8 cellular contexts compared by ENCODE assay signal in genomic region chr10:95229724-95230627, GRCh38. TPM values are rescaled to one million over a fixed set of nuclear protein-coding genes. Genes with fewer than 3 reads are reported as not detected.
DNase-seq lines count a peak whose midpoint lies in the region; ATAC-seq, FAIRE-seq and TF ChIP-seq lines count a peak whose summit lies in the region.

No MANE protein-coding gene starts in this region.

- peak overlapping the region; percentile 41 for H3K27ac ChIP-seq in left ventricle myocardium inferior (replicated peaks)
- H3K27ac ChIP-seq in GM12878 (ENCODE audit: control insufficient read depth, insufficient read depth) = peak overlapping the region; percentile 71
- H3K27ac ChIP-seq in aorta (ENCODE audit: low read depth in 1 of 2, low read length in 2 of 2) = no peak overlapping the region

- 53% methylated on average over 10 of the region's 10 CpGs for WGBS in GM12878 (ENCODE audit: insufficient coverage, insufficient replicate concordance, low lambda C conversion rate, missing lambda C conversion rate)
- WGBS in aorta, 2 donors = 55 to 56% methylated on average over 10 of the region's 10 CpGs

- no peaks in the 10 kb centered on the region for H4K20me1 ChIP-seq in GM12878 (ENCODE audit: control insufficient read depth, insufficient read depth)

- SMC1A ChIA-PET in GM12878 (lab: Charles Lee; ENCODE audit: uncharacterized antibody, unreplicated experiment) = interaction anchor here (1.4 kb wide), 1 partner anchor 17 kb away, joined by 4 read pairs; no protein-coding TSS in a partner anchor

- peaks cover 19% of the 10 kb centered on the region for H3K36me3 ChIP-seq in left ventricle myocardium inferior
- H3K36me3 ChIP-seq in GM12878 (ENCODE audit: control insufficient read depth in 2 of 2, insufficient read depth in 2 of 2, low read length in 1 of 2) = peaks cover 7 to 9% of the 10 kb centered on the region in 2 experiments
- H3K36me3 ChIP-seq in aorta (ENCODE audit: control insufficient read depth in 1 of 2, insufficient read depth in 2 of 2, low read length in 1 of 2) = peaks cover 0 to 7% of the 10 kb centered on the region in 2 donors

- H2AFZ ChIP-seq in GM12878 (ENCODE audit: control insufficient read depth, low read depth, low read length) = peak overlapping the region; percentile 99

- in situ Hi-C loops in GM12878 (cut with MboI) = no loop called here

- POLR2A ChIA-PET in GM12878 (lab: Charles Lee) = no interaction called here

- H3K9ac ChIP-seq in GM12878 (ENCODE audit: control insufficient read depth, insufficient read depth, low read length) = peak overlapping the region; percentile 76

- no TSS peak for BruUV-seq in GM12878 (replicated peaks; lab: Mats Ljungman, UMichigan)

- peak overlapping the region; percentile 71 for H3K4me3 ChIP-seq in left ventricle myocardium inferior
- peak overlapping the region; percentile 69; the same call in 1 of the 2 replicates for H3K4me3 ChIP-seq in GM12878
- no peak overlapping the region for H3K4me3 ChIP-seq in aorta (ENCODE audit: low read length in 2 of 2)

- TF ChIP-seq RAD21 in GM12878 (IDR thresholded peaks at IDR 0.05; ENCODE audit: insufficient read depth, low read depth, low read length) = no peak

- peak overlapping the region; percentile 99 for H3K4me2 ChIP-seq in GM12878 (ENCODE audit: control insufficient read depth, insufficient read depth)

- CTCF ChIA-PET in GM12878 (lab: Yijun Ruan, JAX) = interaction anchor here (1.4 kb wide), 1 partner anchor 132 kb away, joined by 5 read pairs; no protein-coding TSS in a partner anchor

- H3K9me3 ChIP-seq in left ventricle myocardium inferior (replicated peaks) (no peaks in the 10 kb centered on the region), GM12878 (replicated peaks; ENCODE audit: control insufficient read depth, insufficient read depth, low read length) (no peaks in the 10 kb centered on the region), aorta (ENCODE audit: control insufficient read depth, low read length) (no peaks in the 10 kb centered on the region)

- RAD21 ChIA-PET in GM12878 (lab: Charles Lee; ENCODE audit: unreplicated experiment) = no interaction called here

- TF ChIP-seq POLR2A in GM12878 (IDR thresholded peaks at IDR 0.05; ENCODE audit: low read depth, low read length) = no peak

- no peak for TF ChIP-seq CTCF in left ventricle myocardium inferior (IDR thresholded peaks at IDR 0.05; ENCODE audit: borderline replicate concordance)
- TF ChIP-seq CTCF in GM12878 (IDR thresholded peaks at IDR 0.05 in 2 of 3, conservative IDR thresholded peaks at IDR 0.05 in 1 of 3; ENCODE audit: control insufficient read depth in 2 of 3, extremely low read depth in 1 of 3, insufficient read depth in 1 of 3, low read depth in 3 of 3, low read length in 3 of 3) = no peak

- H3K79me2 ChIP-seq in GM12878 (ENCODE audit: control insufficient read depth, insufficient read depth, low read length) = no peaks in the 10 kb centered on the region

- no peak for TF ChIP-seq EP300 in GM12878 (IDR thresholded peaks at IDR 0.05; ENCODE audit: borderline replicate concordance in 1 of 2, control insufficient read depth in 1 of 2, low read depth in 2 of 2, low read length in 2 of 2)

- no peak for FAIRE-seq in GM12878 (lab: Jason Lieb, UNC)

- H3K27me3 ChIP-seq in left ventricle myocardium inferior (ENCODE audit: low read depth) (no peaks in the 10 kb centered on the region), GM12878 (replicated peaks in 1 of 2; ENCODE audit: control insufficient read depth in 2 of 2, insufficient read depth in 2 of 2, low read length in 1 of 2) (no peaks in the 10 kb centered on the region), aorta (ENCODE audit: control insufficient read depth in 1 of 2, insufficient read depth in 2 of 2, low read length in 1 of 2) (no peaks in the 10 kb centered on the region)

- DNase-seq in left ventricle myocardium inferior (no peak), Right ventricle myocardium superior (no peak), GM12878 (ENCODE audit: low read depth, low spot score) (no peak), left kidney (ENCODE audit: low read depth, low spot score) (peak; percentile 15), aorta (no peak), NCI-H2227 (lab: John Stamatoyannopoulos, UW; ENCODE audit: unreplicated experiment) (no peak)

- ATAC-seq in Right ventricle myocardium superior (ENCODE audit: poor library complexity) = no peak
- ATAC-seq in GM12878 = no peak
- ATAC-seq in aorta (ENCODE audit: low FRiP score) = peak; percentile 33
- ATAC-seq in GM18511 (IDR thresholded peaks at IDR 0.05; ENCODE audit: unreplicated experiment) = no peak
- ATAC-seq in HG03280 (IDR thresholded peaks at IDR 0.05; ENCODE audit: unreplicated experiment) = no peak

- intact Hi-C loops in left ventricle myocardium inferior (cut with micrococcal nuclease) = no loop called here
- intact Hi-C loops in Right ventricle myocardium superior (cut with DNase I) = no loop called here
- intact Hi-C loops in GM12878 (cut with micrococcal nuclease; ENCODE audit: unreplicated experiment) = no loop called here
- intact Hi-C loops in aorta (cut with DNase I) = no loop called here

- H3K4me1 ChIP-seq in left ventricle myocardium inferior (peaks cover 14% of the 10 kb centered on the region), GM12878 (ENCODE audit: control insufficient read depth, insufficient read depth, low read length) (peaks cover 7% of the 10 kb centered on the region), aorta (ENCODE audit: control insufficient read depth in 1 of 2, insufficient read depth in 2 of 2, low read length in 2 of 2) (no peaks in the 10 kb centered on the region)

TF ChIP-seq in GM12878, 131 proteins besides CTCF, POLR2A, EP300 and RAD21:
- TF ChIP-seq E2F8 (IDR thresholded peaks at IDR 0.05; ENCODE audit: low read depth, partially characterized antibody) = no peak
- no peak for TF ChIP-seq JUND (IDR thresholded peaks at IDR 0.05; ENCODE audit: low read depth, low read length)
- TF ChIP-seq CHD2 (IDR thresholded peaks at IDR 0.05; ENCODE audit: borderline replicate concordance, low read depth, low read length) = no peak
- TF ChIP-seq RAD51 (IDR thresholded peaks at IDR 0.05) = no peak
- no peak for TF ChIP-seq KAT2A (conservative IDR thresholded peaks at IDR 0.05; ENCODE audit: control insufficient read depth, low read depth, low read length)

RNA-seq across cellular contexts. Expression of gene ACSM6, which starts 35.9 kb away (rescaled TPM):
- total RNA-seq in left ventricle myocardium inferior = not detected
- total RNA-seq in Right ventricle myocardium superior = not detected
- not detected in 2 replicates for total RNA-seq in GM12878 (2013; cell fraction: nucleolus; rRNA removed)
- total RNA-seq in GM12878 (2014; rRNA removed) = not detected in 2 replicates
- not detected in 2 replicates for total RNA-seq in GM12878 (2014; rRNA removed; fragmentation: Illumina TruSeq; extraction: Trizol)
- total RNA-seq in GM12878 (2021) = not detected in 2 replicates
- polyA plus RNA-seq in GM12878 (2011; ENCODE audit: low read depth) = not detected
- not detected in 2 replicates for polyA plus RNA-seq in GM12878 (2011; rRNA removed)
- not detected in 2 replicates for polyA plus RNA-seq in GM12878 (2011; cell fraction: cytosol; rRNA removed)
- polyA plus RNA-seq in GM12878 (2011; cell fraction: nucleus; rRNA removed) = not detected in 2 replicates
- polyA plus RNA-seq in GM12878 (2012) = 0.07 TPM in 1 of 2 replicates, not detected in the other
- polyA plus RNA-seq in GM12878 (2014; fragmentation: Illumina TruSeq; extraction: Trizol) = not detected in 2 replicates
- under 1 TPM in 1 of 2 experiments, not detected in 1; 0.06 TPM for polyA plus RNA-seq in GM12878 (2014; fragmentation: Nextera tagmentation; extraction: Ambion mirVana)
- not detected in 2 replicates for polyA plus RNA-seq in GM12878 (2014; rRNA removed)
- polyA plus RNA-seq in GM12878 (2016; fragmentation: Nextera tagmentation; extraction: Ambion mirVana) = under 1 TPM; 0.20 to 0.21 TPM
- not detected in 2 replicates for polyA minus RNA-seq in GM12878 (2011; rRNA and poly(A)+ RNA removed)
- not detected in 2 replicates for polyA minus RNA-seq in GM12878 (2011; cell fraction: cytosol; rRNA and poly(A)+ RNA removed)
- polyA minus RNA-seq in GM12878 (2011; cell fraction: nucleus; rRNA and poly(A)+ RNA removed) = not detected in 2 replicates
- total RNA-seq in aorta = under 1 TPM in 1 of 2 donors, not detected in 1; 0.99 TPM
- not detected for polyA plus RNA-seq in aorta

Comparison
In these comparisons a context has a peak if more than half of its experiments do, and no peak if none do; other contexts are left out.
1. H3K27ac ChIP-seq: peak in left ventricle myocardium inferior (single experiment) and GM12878 (single experiment); none in aorta (0 of 2).
2. H3K4me3 ChIP-seq: peak in left ventricle myocardium inferior (single experiment) and GM12878 (single experiment); none in aorta (0 of 2).